ENCODE assay signal across 9 cellular contexts in the genomic region with DNA sequence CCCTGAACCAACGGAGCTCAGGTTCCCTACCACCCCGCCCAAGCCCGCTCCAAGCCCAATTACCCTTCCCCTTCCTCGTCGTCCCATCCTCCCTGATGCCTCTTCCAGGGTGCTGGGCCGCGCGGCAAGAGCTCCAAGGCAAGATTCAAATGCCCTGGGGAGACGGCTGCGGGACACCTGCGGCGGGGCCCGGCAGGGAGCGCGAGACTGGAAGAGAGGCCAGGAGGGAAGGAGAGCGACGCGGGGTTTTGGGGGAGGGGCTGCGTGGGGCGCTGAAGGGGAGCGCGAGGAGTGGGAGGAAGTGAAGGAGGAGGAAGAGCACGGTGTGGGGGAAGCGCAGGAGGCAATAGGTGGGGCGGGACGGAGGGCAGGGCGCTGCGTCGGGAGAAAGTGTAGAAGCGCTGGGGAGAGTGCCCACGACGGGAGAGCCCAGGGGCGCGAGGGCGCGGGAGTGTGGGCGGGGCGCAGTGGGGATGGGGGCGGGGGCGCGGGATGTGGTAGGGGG. TPM values are rescaled to one million over a fixed set of nuclear protein-coding genes. Genes with fewer than 3 reads are reported as not detected.
DNase-seq lines count a peak whose midpoint lies in the region; ATAC-seq and TF ChIP-seq lines count a peak whose summit lies in the region.
"Had no signal": no experiment of that assay in that cellular context is flagged by ENCODE, and none has a peak within 500 bp of the region (broad histone marks: within the 10 kb centered on the region; RNA-seq: fewer than 3 reads in every experiment).

No MANE protein-coding gene starts in this region.

- peak overlapping the region; percentile 23 for H3K27ac ChIP-seq in psoas muscle

- DNase-seq in HK-2 (ENCODE audit: unreplicated experiment): peak; percentile 95
- DNase-seq in left cardiac atrium: peak; percentile 26
- DNase-seq in psoas muscle: peak in 1 of 2 donors; percentile 23
- no peak for DNase-seq in activated T-helper 2 cell treated with anti-CD3 and anti-CD28 coated beads, Interferon-gamma antibody, Interleukin-2, Interleukin-4, amounts not matched to agents 10 μg/mL and 5 μg/mL and 100 μg/mL, durations not matched to agents 14 hours and 24 hours and 36 hours (ENCODE audit: low spot score)
- DNase-seq in NCI-H1694 (lab: John Stamatoyannopoulos, UW): no peak

- ATAC-seq in left cardiac atrium (peak; percentile 18 to 60), psoas muscle (no peak), HG02981 (IDR thresholded peaks at IDR 0.05; ENCODE audit: unreplicated experiment) (no peak), GM21529 (IDR thresholded peaks at IDR 0.05; ENCODE audit: unreplicated experiment) (no peak)

- no peak for TF ChIP-seq CTCF in WI38 (IDR thresholded peaks at IDR 0.05; ENCODE audit: low read depth, low read length)
- no peak for TF ChIP-seq CTCF in psoas muscle (IDR thresholded peaks at IDR 0.05)

- peaks cover 0 to 66% (median 15%) of the 10 kb centered on the region in 3 donors for H3K27me3 ChIP-seq in psoas muscle (ENCODE audit: insufficient read depth in 3 of 3, low read length in 2 of 3)

- peaks cover 4% of the 10 kb centered on the region for H3K4me1 ChIP-seq in psoas muscle

- H3K27me3 Mint-ChIP-seq in activated T-helper 2 cell treated with anti-CD3 and anti-CD28 coated beads, Interferon-gamma antibody, Interleukin-2, Interleukin-4, amounts not matched to agents 10 μg/mL and 5 μg/mL and 100 μg/mL, durations not matched to agents 14 hours and 24 hours and 36 hours (ENCODE audit: low read depth): peaks cover 57% of the 10 kb centered on the region

- H3K36me3 ChIP-seq in psoas muscle (ENCODE audit: insufficient read depth in 1 of 2, low read depth in 1 of 2): no peaks in the 10 kb centered on the region

- no peaks in the 10 kb centered on the region for H3K4me1 Mint-ChIP-seq in activated T-helper 2 cell treated with anti-CD3 and anti-CD28 coated beads, Interferon-gamma antibody, Interleukin-2, Interleukin-4, amounts not matched to agents 10 μg/mL and 5 μg/mL and 100 μg/mL, durations not matched to agents 14 hours and 24 hours and 36 hours (ENCODE audit: low read depth)

- H3K27ac Mint-ChIP-seq in activated T-helper 2 cell treated with anti-CD3 and anti-CD28 coated beads, Interferon-gamma antibody, Interleukin-2, Interleukin-4, amounts not matched to agents 10 μg/mL and 5 μg/mL and 100 μg/mL, durations not matched to agents 14 hours and 24 hours and 36 hours: no peak overlapping the region

- no peak overlapping the region for H3K4me3 Mint-ChIP-seq in activated T-helper 2 cell treated with anti-CD3 and anti-CD28 coated beads, Interferon-gamma antibody, Interleukin-2, Interleukin-4, amounts not matched to agents 10 μg/mL and 5 μg/mL and 100 μg/mL, durations not matched to agents 14 hours and 24 hours and 36 hours (ENCODE audit: low read depth)

- 3 to 5% (median 5%) methylated on average over 40 of the region's 41 CpGs for WGBS in psoas muscle, 3 donors

- intact Hi-C loops in left cardiac atrium (cut with DNase I): no loop called here
- intact Hi-C loops in psoas muscle (cut with DNase I): no loop called here
- intact Hi-C loops in activated T-helper 2 cell treated with anti-CD3 and anti-CD28 coated beads, Interferon-gamma antibody, Interleukin-2, Interleukin-4, amounts not matched to agents 10 μg/mL and 5 μg/mL and 100 μg/mL, durations not matched to agents 14 hours and 24 hours and 36 hours (cut with micrococcal nuclease): no loop called here

- no peaks in the 10 kb centered on the region for H3K9me3 Mint-ChIP-seq in activated T-helper 2 cell treated with anti-CD3 and anti-CD28 coated beads, Interferon-gamma antibody, Interleukin-2, Interleukin-4, amounts not matched to agents 10 μg/mL and 5 μg/mL and 100 μg/mL, durations not matched to agents 14 hours and 24 hours and 36 hours

- no peaks in the 10 kb centered on the region for H3K9me3 ChIP-seq in psoas muscle

- H3K4me3 ChIP-seq in WI38 (ENCODE audit: low read depth, low read length): peak overlapping the region; percentile 80
- H3K4me3 ChIP-seq in psoas muscle: peak overlapping the region; percentile 54

- H3K36me3 Mint-ChIP-seq in activated T-helper 2 cell treated with anti-CD3 and anti-CD28 coated beads, Interferon-gamma antibody, Interleukin-2, Interleukin-4, amounts not matched to agents 10 μg/mL and 5 μg/mL and 100 μg/mL, durations not matched to agents 14 hours and 24 hours and 36 hours (ENCODE audit: low read depth): peaks cover 2% of the 10 kb centered on the region

RNA-seq across cellular contexts. Expression of a gene that starts 1.0 kb away (rescaled TPM):
- not detected for total RNA-seq in left cardiac atrium
- not detected for total RNA-seq in psoas muscle
- under 1 TPM in 1 of 3 donors, not detected in 2; 0.05 TPM for polyA plus RNA-seq in psoas muscle
- total RNA-seq in activated T-helper 2 cell treated with anti-CD3 and anti-CD28 coated beads, Interferon-gamma antibody, Interleukin-2, Interleukin-4, amounts not matched to agents 10 μg/mL and 5 μg/mL and 100 μg/mL, durations not matched to agents 14 hours and 24 hours and 36 hours: not detected in 2 replicates
- total RNA-seq: activated CD8-positive, alpha-beta memory T cell treated with anti-CD3 and anti-CD28 coated beads for 36 hours had no signal

Comparison
In these comparisons a context has a peak if more than half of its experiments do, and no peak if none do; other contexts are left out.
1. DNase-seq: peak in HK-2 (single experiment) and left cardiac atrium (single experiment); none in activated T-helper 2 cell treated with anti-CD3 and anti-CD28 coated beads, Interferon-gamma antibody, Interleukin-2, Interleukin-4, amounts not matched to agents 10 μg/mL and 5 μg/mL and 100 μg/mL, durations not matched to agents 14 hours and 24 hours and 36 hours (single experiment) and NCI-H1694 (single experiment).
2. ATAC-seq: peak in left cardiac atrium (2 of 2); none in psoas muscle (0 of 4), HG02981 (single experiment) and GM21529 (single experiment).